8 cellular contexts compared by ENCODE assay signal in genomic region chr19:38003427-38004099, GRCh38.
A peak's percentile ranks its signal among the peaks of the same experiment; 100 is the strongest.
DNase-seq lines count a peak whose midpoint lies in the region; ATAC-seq and TF ChIP-seq lines count a peak whose summit lies in the region.

No MANE protein-coding gene starts in this region.

- peaks cover 0 to 32% (median 21%) of the 10 kb centered on the region in 3 donors for H3K4me1 ChIP-seq in gastroesophageal sphincter

- TF ChIP-seq CTCF in gastroesophageal sphincter (IDR thresholded peaks at IDR 0.05) (no peak), omental fat pad (IDR thresholded peaks at IDR 0.05) (no peak), GM13977 (IDR thresholded peaks at IDR 0.05; ENCODE audit: extremely low read depth, insufficient read depth, missing control alignments) (no peak), CD14-positive monocyte (IDR thresholded peaks at IDR 0.05) (no peak)

- H3K9me3 ChIP-seq in gastroesophageal sphincter, result no peaks in the 10 kb centered on the region

- no peak overlapping the region for H3K4me3 Mint-ChIP-seq in CD14-positive monocyte

- no peaks in the 10 kb centered on the region for H3K36me3 ChIP-seq in gastroesophageal sphincter

- peaks cover 0 to 7% (median 3%) of the 10 kb centered on the region in 3 donors for H3K27me3 Mint-ChIP-seq in CD14-positive monocyte (ENCODE audit: low read depth in 3 of 3)

- H3K36me3 Mint-ChIP-seq in CD14-positive monocyte, result peaks cover 0 to 2% of the 10 kb centered on the region in 2 donors

- H3K9me3 Mint-ChIP-seq in CD14-positive monocyte, result no peaks in the 10 kb centered on the region

- in situ Hi-C loops in GM13977 (cut with MboI; ENCODE audit: low pct_unique_long_range_greater_than_20kb, low sequenced_read_pairs, unreplicated experiment), result no loop called here

- no peak for TF ChIP-seq EP300 in gastroesophageal sphincter (IDR thresholded peaks at IDR 0.05)

- DNase-seq in activated gamma-delta T cell treated with Interleukin-2 at 50 U/mL for 16 hours (peak; percentile 5), activated gamma-delta T cell (lab: John Stamatoyannopoulos, UW) (no peak), NCI-H2107 treated with DMSO at 0.1 percent for 48 hours (lab: John Stamatoyannopoulos, UW; ENCODE audit: unreplicated experiment) (peak; percentile 83), omental fat pad (ENCODE audit: low spot score) (no peak), GM13977 (ENCODE audit: low spot score) (no peak), CD14-positive monocyte (ENCODE audit: low spot score) (no peak)
- DNase-seq in activated CD8-positive, alpha-beta memory T cell treated with anti-CD3 and anti-CD28 coated beads for 48 hours (ENCODE audit: low read depth in 2 of 3, low spot score in 2 of 3), result peak in 2 of 3 experiments; percentile 7 to 16

- intact Hi-C loops in CD14-positive monocyte (cut with micrococcal nuclease), result loop anchor here in 1 of 2 donors (5.0 kb wide), 1 partner anchor 44 kb away; no protein-coding TSS in a partner anchor

- H3K4me3 ChIP-seq in gastroesophageal sphincter, result peak overlapping the region; percentile 28 to 48

- TF ChIP-seq POLR2A in gastroesophageal sphincter (IDR thresholded peaks at IDR 0.05), result no peak

- H3K27ac Mint-ChIP-seq in CD14-positive monocyte, result no peak overlapping the region

- no peaks in the 10 kb centered on the region for H3K27me3 ChIP-seq in gastroesophageal sphincter

- H3K4me1 Mint-ChIP-seq in CD14-positive monocyte, result peaks cover 17% of the 10 kb centered on the region

- WGBS in gastroesophageal sphincter (ENCODE audit: low coverage in 1 of 2), 2 donors, result 2 to 10% methylated on average over 6 to 19 of the region's 19 CpGs

- ATAC-seq in gastroesophageal sphincter (peak; percentile 44), omental fat pad (ENCODE audit: low FRiP score) (peak; percentile 21)

- peak overlapping the region; percentile 47 to 80 (median 80) for H3K27ac ChIP-seq in gastroesophageal sphincter

Comparison
In these comparisons a context has a peak if more than half of its experiments do, and no peak if none do; other contexts are left out.
1. DNase-seq: peak in activated gamma-delta T cell treated with Interleukin-2 at 50 U/mL for 16 hours (single experiment), NCI-H2107 treated with DMSO at 0.1 percent for 48 hours (single experiment) and activated CD8-positive, alpha-beta memory T cell treated with anti-CD3 and anti-CD28 coated beads for 48 hours (2 of 3); none in activated gamma-delta T cell (single experiment), omental fat pad (single experiment), GM13977 (single experiment) and CD14-positive monocyte (single experiment).